ENCODE assay signal across 8 cellular contexts in the genomic region with DNA sequence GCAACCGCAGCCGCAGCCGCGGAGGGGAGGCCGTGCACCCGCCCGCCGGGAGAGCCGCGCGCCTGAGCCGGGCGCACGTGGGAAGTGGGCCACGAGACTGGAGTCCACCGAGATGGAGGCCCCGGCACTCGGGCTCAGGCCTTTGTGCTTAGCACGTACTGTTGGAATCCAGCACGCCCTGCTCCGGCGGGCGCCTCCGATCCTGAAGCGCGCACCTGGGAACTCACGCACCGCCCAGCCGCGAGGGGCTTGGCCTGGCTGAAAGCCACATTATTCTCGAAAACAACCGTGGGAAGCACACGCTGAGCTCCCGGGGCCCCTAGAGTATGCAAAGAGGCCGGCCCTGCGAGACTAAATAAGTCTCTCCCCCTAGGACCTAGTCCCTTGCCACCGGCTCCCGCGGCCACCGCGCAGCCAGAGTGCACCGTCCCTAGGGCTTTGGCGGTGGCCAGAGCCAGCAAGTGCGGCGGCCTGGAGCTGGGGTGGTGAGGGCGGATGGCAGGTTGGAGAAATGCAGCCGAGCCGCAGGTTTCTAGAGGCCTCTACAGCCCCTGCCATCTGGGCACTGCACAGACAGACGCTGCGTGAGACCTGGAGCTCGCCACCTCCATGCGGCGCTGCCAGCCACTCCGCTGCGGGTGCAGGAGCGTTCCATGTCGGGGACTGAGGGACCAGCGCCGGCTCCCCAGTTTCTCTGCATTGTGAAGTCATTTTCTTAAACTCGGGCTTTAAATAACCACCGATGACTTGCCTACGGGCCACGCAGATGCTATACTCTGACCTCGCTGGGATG. TPM values are rescaled to one million over a fixed set of nuclear protein-coding genes. Genes with fewer than 3 reads are reported as not detected.
DNase-seq lines count a peak whose midpoint lies in the region; ATAC-seq and TF ChIP-seq lines count a peak whose summit lies in the region.

No MANE protein-coding gene starts in this region.

- H3K4me3 Mint-ChIP-seq in glutamatergic neuron (ENCODE audit: unreplicated experiment) = peak overlapping the region; percentile 75

- no peaks in the 10 kb centered on the region for H3K4me1 ChIP-seq in osteoblast (ENCODE audit: insufficient read depth, low read length)

- H3K79me2 ChIP-seq in osteoblast (ENCODE audit: insufficient read depth, low read length) = no peaks in the 10 kb centered on the region

- ATAC-seq in GM18517 (IDR thresholded peaks at IDR 0.05; ENCODE audit: unreplicated experiment) (peak; percentile 41), HG02623 (IDR thresholded peaks at IDR 0.05; ENCODE audit: unreplicated experiment) (peak; percentile 44)

- no peaks in the 10 kb centered on the region for H3K9me3 ChIP-seq in osteoblast (ENCODE audit: low read depth, low read length)

- no peaks in the 10 kb centered on the region for H4K20me1 ChIP-seq in osteoblast (ENCODE audit: insufficient read depth, low read length)

- peak overlapping the region; percentile 15 for H3K27ac Mint-ChIP-seq in glutamatergic neuron (ENCODE audit: unreplicated experiment)

- peaks cover 6% of the 10 kb centered on the region for H3K4me1 Mint-ChIP-seq in glutamatergic neuron (ENCODE audit: low read depth, unreplicated experiment)

- H3K27ac ChIP-seq in osteoblast (ENCODE audit: low read depth, low read length) = no peak overlapping the region

- H3K9me3 Mint-ChIP-seq in glutamatergic neuron (ENCODE audit: unreplicated experiment) = peaks cover 6% of the 10 kb centered on the region

- H3K36me3 Mint-ChIP-seq in glutamatergic neuron (ENCODE audit: unreplicated experiment) = peaks cover 7% of the 10 kb centered on the region

- peak overlapping the region; percentile 90 for H3K4me2 ChIP-seq in osteoblast (ENCODE audit: insufficient read depth, low read length)

- H2AFZ ChIP-seq in osteoblast (ENCODE audit: low read length) = peak overlapping the region; percentile 72

- DNase-seq in NCI-H2227 treated with DMSO at 0.1 percent for 48 hours (lab: John Stamatoyannopoulos, UW) = peak; percentile 58
- peak; percentile 12 for DNase-seq in activated naive CD4-positive, alpha-beta T cell treated with Interleukin-2 at 50 U/mL for 16 hours
- peak; percentile 73 for DNase-seq in glutamatergic neuron
- DNase-seq in osteoblast (ENCODE audit: insufficient read length, low spot score, missing footprints) = peak; percentile 77
- DNase-seq in NCI-H226 = no peak
- no peak for DNase-seq in DMS114 treated with DMSO at 0.1 percent for 48 hours (lab: John Stamatoyannopoulos, UW; ENCODE audit: unreplicated experiment)

- peaks cover 4% of the 10 kb centered on the region for H3K27me3 ChIP-seq in osteoblast (ENCODE audit: insufficient read depth, low read length)

- peaks cover 6% of the 10 kb centered on the region for H3K27me3 Mint-ChIP-seq in glutamatergic neuron (ENCODE audit: unreplicated experiment)

- TF ChIP-seq CTCF in glutamatergic neuron (IDR thresholded peaks at IDR 0.05; ENCODE audit: partially characterized antibody, unreplicated experiment) = no peak
- no peak for TF ChIP-seq CTCF in osteoblast (IDR thresholded peaks at IDR 0.05; ENCODE audit: extremely low read depth, low read depth, low read length)

- no peaks in the 10 kb centered on the region for H3K36me3 ChIP-seq in osteoblast (ENCODE audit: insufficient read depth, low read length)

- H3K4me3 ChIP-seq in osteoblast (ENCODE audit: insufficient read depth, low read length) = peak overlapping the region; percentile 64

RNA-seq across cellular contexts. Expression of gene LY86, which starts 42.0 kb away (rescaled TPM):
- total RNA-seq in glutamatergic neuron (ENCODE audit: unreplicated experiment) = not detected
- total RNA-seq in osteoblast = not detected in 2 replicates

Comparison
In these comparisons a context has a peak if more than half of its experiments do, and no peak if none do; other contexts are left out.
1. DNase-seq: peak in NCI-H2227 treated with DMSO at 0.1 percent for 48 hours (single experiment), activated naive CD4-positive, alpha-beta T cell treated with Interleukin-2 at 50 U/mL for 16 hours (single experiment), glutamatergic neuron (single experiment) and osteoblast (single experiment); none in NCI-H226 (single experiment) and DMS114 treated with DMSO at 0.1 percent for 48 hours (single experiment).